In genomic region chr4:140754918-140755810, GRCh38 we compare ENCODE assay signal across 8 cellular contexts. TPM values are rescaled to one million over a fixed set of nuclear protein-coding genes. Genes with fewer than 3 reads are reported as not detected.
A peak's percentile ranks its signal among the peaks of the same experiment; 100 is the strongest.
DNase-seq lines count a peak whose midpoint lies in the region; ATAC-seq and TF ChIP-seq lines count a peak whose summit lies in the region.

No MANE protein-coding gene starts in this region.

- H3K36me3 ChIP-seq in BLaER1 = no peaks in the 10 kb centered on the region
- H3K36me3 ChIP-seq in HCT116 (ENCODE audit: control insufficient read depth in 1 of 2, insufficient read depth in 2 of 2, low read length in 2 of 2) = no peaks in the 10 kb centered on the region
- no peaks in the 10 kb centered on the region for H3K36me3 ChIP-seq in thoracic aorta

- H3K36me3 Mint-ChIP-seq in immature natural killer cell = peaks cover 0 to 3% (median 0%) of the 10 kb centered on the region in 3 donors

- CTCF ChIA-PET in HCT116 (lab: Charles Lee) = no interaction called here

- H3K4me3 Mint-ChIP-seq in immature natural killer cell = peak overlapping the region; percentile 8 to 54 (median 27)

- RAD21 ChIA-PET in HCT116 (lab: Charles Lee; ENCODE audit: low non-redundant PET in 1 of 2, low total read pairs in 2 of 2, uncharacterized antibody in 2 of 2, unreplicated experiment in 2 of 2) = no interaction called here

- H3K4me1 ChIP-seq in BLaER1 (peaks cover 9% of the 10 kb centered on the region; the same call in 1 of the 2 replicates), HCT116 (ENCODE audit: control insufficient read depth in 1 of 2, insufficient read depth in 2 of 2, low read length in 2 of 2) (peaks cover 6 to 22% of the 10 kb centered on the region in 2 experiments; a peak in 3 of 4 replicates), thoracic aorta (ENCODE audit: control insufficient read depth in 1 of 2, low read depth in 2 of 2) (peaks cover 0 to 8% of the 10 kb centered on the region in 2 donors)

- ATAC-seq in HCT116 (no peak), thoracic aorta (ENCODE audit: insufficient number of reproducible peaks, low FRiP score, low read depth) (no peak)

- TSS peak; percentile 59 for BruUV-seq in HCT116 (replicated peaks; lab: Mats Ljungman, UMichigan)

- no peak overlapping the region for H3K27ac Mint-ChIP-seq in immature natural killer cell

- H3K9me2 ChIP-seq in HCT116 (ENCODE audit: insufficient read depth) = no peaks in the 10 kb centered on the region

- no peak overlapping the region for H3K27ac ChIP-seq in BLaER1
- peak overlapping the region; percentile 82 for H3K27ac ChIP-seq in HCT116 (ENCODE audit: low read depth, low read length)
- peak overlapping the region; percentile 94 for H3K27ac ChIP-seq in VCaP
- peak overlapping the region; percentile 83 to 87 for H3K27ac ChIP-seq in thoracic aorta

- DNase-seq in HCT116 (ENCODE audit: low read depth, low spot score) (no peak), immature natural killer cell (no peak), thoracic aorta (ENCODE audit: low spot score) (no peak), cerebellum (ENCODE audit: low spot score) (no peak), posterior vena cava (ENCODE audit: low spot score) (no peak), middle frontal gyrus (ENCODE audit: extremely low spot score, low spot score) (no peak)

- H3K27me3 Mint-ChIP-seq in immature natural killer cell (ENCODE audit: low read depth in 3 of 3) = peaks cover 10 to 17% (median 13%) of the 10 kb centered on the region in 3 donors

- H3K27me3 ChIP-seq in BLaER1 = peaks cover 6% of the 10 kb centered on the region; the same call in 1 of the 2 replicates
- H3K27me3 ChIP-seq in HCT116 (ENCODE audit: insufficient read depth, low read length) = no peaks in the 10 kb centered on the region
- H3K27me3 ChIP-seq in thoracic aorta (replicated peaks; ENCODE audit: insufficient read depth) = no peaks in the 10 kb centered on the region

- H3K4me3 ChIP-seq in BLaER1 (peak overlapping the region; percentile 76), HCT116 (replicated peaks in 1 of 2; ENCODE audit: low read depth in 1 of 2, low read length in 2 of 2) (peak overlapping the region; percentile 66 to 83), thoracic aorta (peak overlapping the region; percentile 86)

- H3K4me1 Mint-ChIP-seq in immature natural killer cell = peaks cover 5 to 10% of the 10 kb centered on the region in 2 donors

- TF ChIP-seq RAD21 in HCT116 (IDR thresholded peaks at IDR 0.05; ENCODE audit: low read depth) = no peak

- POLR2A ChIA-PET in HCT116 (lab: Charles Lee) = no interaction called here

- H3K9me3 ChIP-seq in BLaER1 = peaks cover 15% of the 10 kb centered on the region
- H3K9me3 ChIP-seq in HCT116 (ENCODE audit: control insufficient read depth in 1 of 2, insufficient read depth in 1 of 2, low read depth in 1 of 2, low read length in 2 of 2) = no peaks in the 10 kb centered on the region
- no peaks in the 10 kb centered on the region for H3K9me3 ChIP-seq in thoracic aorta

- no peaks in the 10 kb centered on the region for H4K20me1 ChIP-seq in BLaER1
- H4K20me1 ChIP-seq in HCT116 (ENCODE audit: insufficient read depth) = no peaks in the 10 kb centered on the region

- peaks cover 0 to 5% (median 2%) of the 10 kb centered on the region in 6 donors for H3K9me3 Mint-ChIP-seq in immature natural killer cell

- peak overlapping the region; percentile 86 for H3K4me2 ChIP-seq in BLaER1
- H3K4me2 ChIP-seq in HCT116 (ENCODE audit: low read length) = peak overlapping the region; percentile 86

- intact Hi-C loops in HCT116 (cut with micrococcal nuclease) (loop anchor here (5.0 kb wide), 1 partner anchor 92 kb away; no protein-coding TSS in a partner anchor), posterior vena cava (cut with DNase I) (no loop called here)

- H2AFZ ChIP-seq in HCT116 (ENCODE audit: low read depth, low read length, poor library complexity, severe bottlenecking) = peak overlapping the region; percentile 17

- TF ChIP-seq POLR2A in HCT116 (IDR thresholded peaks at IDR 0.05; ENCODE audit: borderline replicate concordance, extremely low read depth, insufficient read depth, insufficient read length) = no peak

- H3K9ac ChIP-seq in BLaER1 = peak overlapping the region; percentile 67
- peak overlapping the region; percentile 71 for H3K9ac ChIP-seq in HCT116 (ENCODE audit: low read length)

- no peak for TF ChIP-seq CTCF in HCT116 (IDR thresholded peaks at IDR 0.05 in 2 of 3, conservative IDR thresholded peaks at IDR 0.05 in 1 of 3; ENCODE audit: borderline replicate concordance in 1 of 3, insufficient read depth in 1 of 3, low read depth in 2 of 3, low read length in 2 of 3)
- TF ChIP-seq CTCF in VCaP (conservative IDR thresholded peaks at IDR 0.05) = no peak
- no peak for TF ChIP-seq CTCF in thoracic aorta (IDR thresholded peaks at IDR 0.05)

- H3K79me2 ChIP-seq in HCT116 (ENCODE audit: insufficient read depth, low read length) = no peaks in the 10 kb centered on the region; the same call in 1 of the 2 replicates

TF ChIP-seq in HCT116, 20 proteins besides CTCF, POLR2A, EP300 and RAD21:
- TF ChIP-seq MAX (IDR thresholded peaks at IDR 0.05) (no peak), ZFX (IDR thresholded peaks at IDR 0.05) (no peak), SRF (IDR thresholded peaks at IDR 0.05; ENCODE audit: low read depth) (no peak), YY1 (IDR thresholded peaks at IDR 0.05; ENCODE audit: extremely low read depth, insufficient replicate concordance, low read depth, low read length) (no peak), ZNF274 (IDR thresholded peaks at IDR 0.05; ENCODE audit: low read depth, low read length) (no peak), SP1 (IDR thresholded peaks at IDR 0.05; ENCODE audit: low read depth) (no peak), EZH2phosphoT487 (IDR thresholded peaks at IDR 0.05; ENCODE audit: borderline replicate concordance) (no peak), JUND (IDR thresholded peaks at IDR 0.05) (no peak), CEBPB (IDR thresholded peaks at IDR 0.05; ENCODE audit: low read depth) (no peak), TCF7L2 (IDR thresholded peaks at IDR 0.05; ENCODE audit: borderline replicate concordance, extremely low read depth, insufficient read depth, insufficient read length) (no peak), EZH2 (IDR thresholded peaks at IDR 0.05) (no peak), SIN3A (IDR thresholded peaks at IDR 0.05; ENCODE audit: low read depth) (no peak), ELF1 (IDR thresholded peaks at IDR 0.05; ENCODE audit: borderline replicate concordance, low read depth) (no peak), FOSL1 (IDR thresholded peaks at IDR 0.05; ENCODE audit: low read depth) (no peak), POLR2AphosphoS5 (IDR thresholded peaks at IDR 0.05; ENCODE audit: low read depth, low read length) (no peak), EGR1 (IDR thresholded peaks at IDR 0.05; ENCODE audit: low read depth) (no peak)
- TF ChIP-seq, protein P1, sequence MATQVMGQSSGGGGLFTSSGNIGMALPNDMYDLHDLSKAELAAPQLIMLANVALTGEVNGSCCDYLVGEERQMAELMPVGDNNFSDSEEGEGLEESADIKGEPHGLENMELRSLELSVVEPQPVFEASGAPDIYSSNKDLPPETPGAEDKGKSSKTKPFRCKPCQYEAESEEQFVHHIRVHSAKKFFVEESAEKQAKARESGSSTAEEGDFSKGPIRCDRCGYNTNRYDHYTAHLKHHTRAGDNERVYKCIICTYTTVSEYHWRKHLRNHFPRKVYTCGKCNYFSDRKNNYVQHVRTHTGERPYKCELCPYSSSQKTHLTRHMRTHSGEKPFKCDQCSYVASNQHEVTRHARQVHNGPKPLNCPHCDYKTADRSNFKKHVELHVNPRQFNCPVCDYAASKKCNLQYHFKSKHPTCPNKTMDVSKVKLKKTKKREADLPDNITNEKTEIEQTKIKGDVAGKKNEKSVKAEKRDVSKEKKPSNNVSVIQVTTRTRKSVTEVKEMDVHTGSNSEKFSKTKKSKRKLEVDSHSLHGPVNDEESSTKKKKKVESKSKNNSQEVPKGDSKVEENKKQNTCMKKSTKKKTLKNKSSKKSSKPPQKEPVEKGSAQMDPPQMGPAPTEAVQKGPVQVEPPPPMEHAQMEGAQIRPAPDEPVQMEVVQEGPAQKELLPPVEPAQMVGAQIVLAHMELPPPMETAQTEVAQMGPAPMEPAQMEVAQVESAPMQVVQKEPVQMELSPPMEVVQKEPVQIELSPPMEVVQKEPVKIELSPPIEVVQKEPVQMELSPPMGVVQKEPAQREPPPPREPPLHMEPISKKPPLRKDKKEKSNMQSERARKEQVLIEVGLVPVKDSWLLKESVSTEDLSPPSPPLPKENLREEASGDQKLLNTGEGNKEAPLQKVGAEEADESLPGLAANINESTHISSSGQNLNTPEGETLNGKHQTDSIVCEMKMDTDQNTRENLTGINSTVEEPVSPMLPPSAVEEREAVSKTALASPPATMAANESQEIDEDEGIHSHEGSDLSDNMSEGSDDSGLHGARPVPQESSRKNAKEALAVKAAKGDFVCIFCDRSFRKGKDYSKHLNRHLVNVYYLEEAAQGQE (IDR thresholded peaks at IDR 0.05; ENCODE audit: low read depth) = no peak
- TF ChIP-seq, protein P2, sequence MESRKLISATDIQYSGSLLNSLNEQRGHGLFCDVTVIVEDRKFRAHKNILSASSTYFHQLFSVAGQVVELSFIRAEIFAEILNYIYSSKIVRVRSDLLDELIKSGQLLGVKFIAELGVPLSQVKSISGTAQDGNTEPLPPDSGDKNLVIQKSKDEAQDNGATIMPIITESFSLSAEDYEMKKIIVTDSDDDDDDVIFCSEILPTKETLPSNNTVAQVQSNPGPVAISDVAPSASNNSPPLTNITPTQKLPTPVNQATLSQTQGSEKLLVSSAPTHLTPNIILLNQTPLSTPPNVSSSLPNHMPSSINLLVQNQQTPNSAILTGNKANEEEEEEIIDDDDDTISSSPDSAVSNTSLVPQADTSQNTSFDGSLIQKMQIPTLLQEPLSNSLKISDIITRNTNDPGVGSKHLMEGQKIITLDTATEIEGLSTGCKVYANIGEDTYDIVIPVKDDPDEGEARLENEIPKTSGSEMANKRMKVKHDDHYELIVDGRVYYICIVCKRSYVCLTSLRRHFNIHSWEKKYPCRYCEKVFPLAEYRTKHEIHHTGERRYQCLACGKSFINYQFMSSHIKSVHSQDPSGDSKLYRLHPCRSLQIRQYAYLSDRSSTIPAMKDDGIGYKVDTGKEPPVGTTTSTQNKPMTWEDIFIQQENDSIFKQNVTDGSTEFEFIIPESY (IDR thresholded peaks at IDR 0.05; ENCODE audit: extremely low read depth, insufficient replicate concordance, low read length) = no peak
TF ChIP-seq in HCT116: peak in this region for 0.

RNA-seq across cellular contexts. Expression of gene TBC1D9, which starts 1.0 kb away (rescaled TPM):
- total RNA-seq in HCT116 (2021; ENCODE audit: unreplicated experiment) (9.5 TPM), thoracic aorta (10 to 100 TPM; 17.5 to 21.2 TPM), cerebellum (95.7 TPM), posterior vena cava (10 to 100 TPM; 13.9 to 16.9 TPM)
- polyA plus RNA-seq in HCT116 (2012) = 4.7 and 5.1 TPM in 2 replicates
- polyA plus RNA-seq in immature natural killer cell = 1 to 10 TPM in 1 of 3 donors, under 1 TPM in 2; 0.21 to 1.1 (median 0.22) TPM
